In the genomic region with DNA sequence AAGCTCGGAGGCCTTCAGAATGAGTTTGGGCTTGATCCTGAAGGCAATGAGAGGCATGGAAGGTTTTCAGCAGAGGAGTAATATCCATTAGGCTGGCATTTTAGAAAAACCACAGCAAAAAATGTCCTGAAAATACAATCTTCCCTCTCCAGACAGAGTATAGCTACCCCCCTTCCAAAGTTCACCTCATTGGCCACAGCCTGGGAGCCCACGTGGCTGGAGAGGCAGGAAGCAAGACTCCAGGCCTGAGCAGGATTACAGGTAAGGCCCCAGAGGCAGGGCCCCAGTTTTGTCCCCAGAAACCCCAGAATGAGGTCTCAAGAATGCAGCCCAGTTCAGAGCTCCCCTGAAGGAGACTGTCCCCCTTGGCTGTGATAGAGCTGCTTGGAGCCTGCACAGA, we compare ENCODE assay signal across 39 cellular contexts. TPM values are rescaled to one million over a fixed set of nuclear protein-coding genes. Genes with fewer than 3 reads are reported as not detected.
"Had no signal": no experiment of that assay in that cellular context is flagged by ENCODE, and none has a peak within 500 bp of the region (broad histone marks: within the 10 kb centered on the region; RNA-seq: fewer than 3 reads in every experiment).

No MANE protein-coding gene starts in this region.

- FAIRE-seq: astrocyte, bronchial epithelial cell had no signal

- H3K27me3 ChIP-seq: adrenal gland, ascending aorta, brain microvascular endothelial cell had no signal

- H3K4me1 ChIP-seq: adrenal gland, ascending aorta, breast epithelium had no signal

- H3K4me3 ChIP-seq: adrenal gland, ascending aorta, breast epithelium, cardiac muscle cell had no signal

- H3K27ac ChIP-seq: adrenal gland, ascending aorta, brain microvascular endothelial cell, breast epithelium, cardiac muscle cell had no signal

- H3K36me3 ChIP-seq: adrenal gland, ascending aorta, brain microvascular endothelial cell, breast epithelium, cardiac muscle cell had no signal

- ATAC-seq: activated naive CD4-positive, alpha-beta T cell treated with anti-CD3 and anti-CD28 coated beads, Interleukin-2, amount 50 U/mL, for 72 hours; activated naive CD8-positive, alpha-beta T cell treated with anti-CD3 and anti-CD28 coated beads, Interleukin-2, amount 50 U/mL, for 24 hours; activated T-cell treated with anti-CD3 and anti-CD28 coated beads, Interleukin-2, amount 50 U/mL, for 4 hours; activated T-cell treated with anti-CD3 and anti-CD28 coated beads, Interleukin-2, amount 50 U/mL, for 72 hours; activated T-helper 17 cell treated with anti-CD3 and anti-CD28 coated beads, Interleukin-2, amount 50 U/mL, for 72 hours had no signal

- DNase-seq: activated effector memory CD4-positive, alpha-beta T cell treated with anti-CD3 and anti-CD28 coated beads, Interleukin-2, amount 50 U/mL, for 16 hours; activated effector memory CD4-positive, alpha-beta T cell treated with Interleukin-2 at 50 U/mL for 16 hours; activated gamma-delta T cell; activated gamma-delta T cell treated with Interleukin-2 at 50 U/mL for 16 hours; activated naive CD4-positive, alpha-beta T cell; activated naive CD4-positive, alpha-beta T cell treated with anti-CD3 and anti-CD28 coated beads for 36 hours; activated naive CD4-positive, alpha-beta T cell treated with anti-CD3 and anti-CD28 coated beads, Interleukin-2, amount 10 ng/mL, durations not matched to agents 7 days and 5 days; activated naive CD4-positive, alpha-beta T cell treated with anti-CD3 and anti-CD28 coated beads, Interleukin-2, amount 50 U/mL, for 16 hours; activated naive CD4-positive, alpha-beta T cell treated with Interleukin-2 at 50 U/mL for 16 hours; activated naive CD8-positive, alpha-beta T cell treated with anti-CD3 and anti-CD28 coated beads for 36 hours; activated naive CD8-positive, alpha-beta T cell treated with anti-CD3 and anti-CD28 coated beads, Interleukin-2, amount 10 ng/mL, durations not matched to agents 7 days and 5 days; activated naive CD8-positive, alpha-beta T cell treated with anti-CD3 and anti-CD28 coated beads, Interleukin-2, amount 50 U/mL, for 24 hours; activated T-cell treated with anti-CD3 and anti-CD28 coated beads for 4 hours; activated T-cell treated with anti-CD3 and anti-CD28 coated beads, Interleukin-2, amount 50 U/mL, for 1 hour; activated T-cell treated with anti-CD3 and anti-CD28 coated beads, Interleukin-2, amount 50 U/mL, for 24 hours; activated T-cell treated with anti-CD3 and anti-CD28 coated beads, Interleukin-2, amount 50 U/mL, for 4 hours; activated T-cell treated with anti-CD3 and anti-CD28 coated beads, Interleukin-2, amount 50 U/mL, for 48 hours; activated T-cell treated with anti-CD3 and anti-CD28 coated beads, Interleukin-2, amount 50 U/mL, for 72 hours; adrenal gland; amniotic stem cell; amygdala; anterior cingulate cortex; aorta; brain microvascular endothelial cell; caudate nucleus; central memory CD4-positive, alpha-beta T cell; cerebellar nuclear complex had no signal

- H3K9me3 ChIP-seq: adrenal gland, ascending aorta, breast epithelium had no signal

RNA-seq across cellular contexts. Expression of gene PNLIPRP1, which starts 5.3 kb away (rescaled TPM):
- total RNA-seq: activated naive CD4-positive, alpha-beta T cell treated with anti-CD3 and anti-CD28 coated beads for 36 hours; activated naive CD4-positive, alpha-beta T cell treated with anti-CD3 and anti-CD28 coated beads, Interleukin-2, amount 50 U/mL, for 72 hours; activated naive CD8-positive, alpha-beta T cell treated with anti-CD3 and anti-CD28 coated beads for 36 hours; activated naive CD8-positive, alpha-beta T cell treated with anti-CD3 and anti-CD28 coated beads, Interleukin-2, amount 10 ng/mL, durations not matched to agents 7 days and 5 days; activated T-cell treated with anti-CD3 and anti-CD28 coated beads, Interleukin-2, amount 50 U/mL, for 72 hours; activated T-helper 1 cell treated with anti-CD3 and anti-CD28 coated beads, Interleukin-12 subunit alpha, Interleukin-12 subunit beta, Interleukin-2, Interleukin-4 antibody, amounts not matched to agents 30 ng/mL and 10 ng/mL and 1 ng/mL, durations not matched to agents 14 hours and 24 hours and 36 hours; activated T-helper 17 cell treated with anti-CD3 and anti-CD28 coated beads, Interleukin-2, amount 50 U/mL, for 72 hours; activated T-helper 2 cell treated with anti-CD3 and anti-CD28 coated beads, Interferon-gamma antibody, Interleukin-2, Interleukin-4, amounts not matched to agents 10 μg/mL and 5 μg/mL and 100 μg/mL, durations not matched to agents 14 hours and 24 hours and 36 hours; ascending aorta; astrocyte; breast epithelium; bronchial epithelial cell; cardiac muscle cell; cardiac septum; cerebellum; chondrocyte had no signal
- polyA plus RNA-seq: cardiac muscle cell had no signal

RNA-seq across cellular contexts. Expression of gene PNLIPRP2, which starts 24.7 kb away (rescaled TPM):
- total RNA-seq: activated naive CD4-positive, alpha-beta T cell treated with anti-CD3 and anti-CD28 coated beads for 36 hours; activated naive CD4-positive, alpha-beta T cell treated with anti-CD3 and anti-CD28 coated beads, Interleukin-2, amount 50 U/mL, for 72 hours; activated naive CD8-positive, alpha-beta T cell treated with anti-CD3 and anti-CD28 coated beads for 36 hours; activated naive CD8-positive, alpha-beta T cell treated with anti-CD3 and anti-CD28 coated beads, Interleukin-2, amount 10 ng/mL, durations not matched to agents 7 days and 5 days; activated T-cell treated with anti-CD3 and anti-CD28 coated beads, Interleukin-2, amount 50 U/mL, for 72 hours; activated T-helper 1 cell treated with anti-CD3 and anti-CD28 coated beads, Interleukin-12 subunit alpha, Interleukin-12 subunit beta, Interleukin-2, Interleukin-4 antibody, amounts not matched to agents 30 ng/mL and 10 ng/mL and 1 ng/mL, durations not matched to agents 14 hours and 24 hours and 36 hours; activated T-helper 17 cell treated with anti-CD3 and anti-CD28 coated beads, Interleukin-2, amount 50 U/mL, for 72 hours; activated T-helper 2 cell treated with anti-CD3 and anti-CD28 coated beads, Interferon-gamma antibody, Interleukin-2, Interleukin-4, amounts not matched to agents 10 μg/mL and 5 μg/mL and 100 μg/mL, durations not matched to agents 14 hours and 24 hours and 36 hours; ascending aorta; astrocyte; breast epithelium; bronchial epithelial cell; cardiac muscle cell; cardiac septum; cerebellum; chondrocyte had no signal
- polyA plus RNA-seq: cardiac muscle cell had no signal

RNA-seq across cellular contexts. Expression of gene PNLIP, which starts 50.3 kb away (rescaled TPM):
- total RNA-seq: activated naive CD4-positive, alpha-beta T cell treated with anti-CD3 and anti-CD28 coated beads for 36 hours; activated naive CD4-positive, alpha-beta T cell treated with anti-CD3 and anti-CD28 coated beads, Interleukin-2, amount 50 U/mL, for 72 hours; activated naive CD8-positive, alpha-beta T cell treated with anti-CD3 and anti-CD28 coated beads for 36 hours; activated naive CD8-positive, alpha-beta T cell treated with anti-CD3 and anti-CD28 coated beads, Interleukin-2, amount 10 ng/mL, durations not matched to agents 7 days and 5 days; activated T-cell treated with anti-CD3 and anti-CD28 coated beads, Interleukin-2, amount 50 U/mL, for 72 hours; activated T-helper 1 cell treated with anti-CD3 and anti-CD28 coated beads, Interleukin-12 subunit alpha, Interleukin-12 subunit beta, Interleukin-2, Interleukin-4 antibody, amounts not matched to agents 30 ng/mL and 10 ng/mL and 1 ng/mL, durations not matched to agents 14 hours and 24 hours and 36 hours; activated T-helper 17 cell treated with anti-CD3 and anti-CD28 coated beads, Interleukin-2, amount 50 U/mL, for 72 hours; activated T-helper 2 cell treated with anti-CD3 and anti-CD28 coated beads, Interferon-gamma antibody, Interleukin-2, Interleukin-4, amounts not matched to agents 10 μg/mL and 5 μg/mL and 100 μg/mL, durations not matched to agents 14 hours and 24 hours and 36 hours; ascending aorta; astrocyte; breast epithelium; cardiac muscle cell; cardiac septum; cerebellum; chondrocyte had no signal
- polyA plus RNA-seq: cardiac muscle cell had no signal
